Comparison of ENCODE assay signal across 8 cellular contexts in genomic region chr9:109012009-109012875, GRCh38. TPM values are rescaled to one million over a fixed set of nuclear protein-coding genes. Genes with fewer than 3 reads are reported as not detected.
DNase-seq lines count a peak whose midpoint lies in the region; ATAC-seq and TF ChIP-seq lines count a peak whose summit lies in the region.

No MANE protein-coding gene starts in this region.

- H3K27me3 Mint-ChIP-seq in activated T-helper 2 cell treated with anti-CD3 and anti-CD28 coated beads, Interferon-gamma antibody, Interleukin-2, Interleukin-4, amounts not matched to agents 10 μg/mL and 5 μg/mL and 100 μg/mL, durations not matched to agents 14 hours and 24 hours and 36 hours (ENCODE audit: low read depth) = peaks cover 8% of the 10 kb centered on the region
- H3K27me3 Mint-ChIP-seq in nephron progenitor cell (ENCODE audit: low read depth, poor library complexity) = no peaks in the 10 kb centered on the region

- peak overlapping the region; percentile 99 for H3K4me3 ChIP-seq in OCI-LY7 (ENCODE audit: low read depth, low read length, poor library complexity, severe bottlenecking)

- H3K36me3 Mint-ChIP-seq in activated T-helper 2 cell treated with anti-CD3 and anti-CD28 coated beads, Interferon-gamma antibody, Interleukin-2, Interleukin-4, amounts not matched to agents 10 μg/mL and 5 μg/mL and 100 μg/mL, durations not matched to agents 14 hours and 24 hours and 36 hours (ENCODE audit: low read depth) = peaks cover 4% of the 10 kb centered on the region
- peaks cover 22% of the 10 kb centered on the region for H3K36me3 Mint-ChIP-seq in nephron progenitor cell (ENCODE audit: low read depth)

- 0 out of 2 replicates have a peak, but pooled peaks cover 5% of the 10 kb centered on the region for H3K36me3 ChIP-seq in OCI-LY7 (ENCODE audit: insufficient read depth, low read length)

- H2AFZ ChIP-seq in OCI-LY7 (ENCODE audit: low read length) = peak overlapping the region; percentile 90; the same call in 1 of the 2 replicates

- peaks cover 32% of the 10 kb centered on the region for H3K4me1 Mint-ChIP-seq in activated T-helper 2 cell treated with anti-CD3 and anti-CD28 coated beads, Interferon-gamma antibody, Interleukin-2, Interleukin-4, amounts not matched to agents 10 μg/mL and 5 μg/mL and 100 μg/mL, durations not matched to agents 14 hours and 24 hours and 36 hours (ENCODE audit: low read depth)
- H3K4me1 Mint-ChIP-seq in nephron progenitor cell = peaks cover 46% of the 10 kb centered on the region

- no peak for TF ChIP-seq CTCF in OCI-LY7 (conservative IDR thresholded peaks at IDR 0.05; ENCODE audit: low read length)
- TF ChIP-seq CTCF in nephron progenitor cell (IDR thresholded peaks at IDR 0.05) = no peak

- BruUV-seq in OCI-LY7 (replicated peaks; lab: Mats Ljungman, UMichigan) = no TSS peak

- peaks cover 14% of the 10 kb centered on the region for H4K20me1 ChIP-seq in OCI-LY7 (ENCODE audit: insufficient read depth, low read length)

- ATAC-seq in GM18909 (IDR thresholded peaks at IDR 0.05; ENCODE audit: poor library complexity, unreplicated experiment) (peak; percentile 27), HG03354 (IDR thresholded peaks at IDR 0.05; ENCODE audit: poor library complexity, severe bottlenecking, unreplicated experiment) (peak; percentile 27)

- H3K9me3 Mint-ChIP-seq in activated T-helper 2 cell treated with anti-CD3 and anti-CD28 coated beads, Interferon-gamma antibody, Interleukin-2, Interleukin-4, amounts not matched to agents 10 μg/mL and 5 μg/mL and 100 μg/mL, durations not matched to agents 14 hours and 24 hours and 36 hours = no peaks in the 10 kb centered on the region
- peaks cover 4% of the 10 kb centered on the region for H3K9me3 Mint-ChIP-seq in nephron progenitor cell

- peak; percentile 88 for DNase-seq in AG08396 (ENCODE audit: low spot score)
- DNase-seq in OCI-LY7 (ENCODE audit: low spot score) = peak; percentile 31
- DNase-seq in activated T-helper 2 cell treated with anti-CD3 and anti-CD28 coated beads, Interferon-gamma antibody, Interleukin-2, Interleukin-4, amounts not matched to agents 10 μg/mL and 5 μg/mL and 100 μg/mL, durations not matched to agents 14 hours and 24 hours and 36 hours (ENCODE audit: low spot score) = peak; percentile 45
- DNase-seq in fibroblast of the conjunctiva (ENCODE audit: low read depth) = peak; percentile 87
- peak; percentile 5 for DNase-seq in nephron progenitor cell
- DNase-seq in superior temporal gyrus (ENCODE audit: extremely low spot score) = peak; percentile 77

- peaks cover 28% of the 10 kb centered on the region for H3K4me1 ChIP-seq in OCI-LY7 (ENCODE audit: insufficient read depth, low read length, poor library complexity, severe bottlenecking)

- H3K9me2 ChIP-seq in OCI-LY7 (ENCODE audit: insufficient read depth, low read length) = no peaks in the 10 kb centered on the region

- H3K27ac Mint-ChIP-seq in activated T-helper 2 cell treated with anti-CD3 and anti-CD28 coated beads, Interferon-gamma antibody, Interleukin-2, Interleukin-4, amounts not matched to agents 10 μg/mL and 5 μg/mL and 100 μg/mL, durations not matched to agents 14 hours and 24 hours and 36 hours = peak overlapping the region; percentile 86
- peak overlapping the region; percentile 97 for H3K27ac Mint-ChIP-seq in nephron progenitor cell

- H3K27ac ChIP-seq in OCI-LY7 (ENCODE audit: low read depth, low read length, poor library complexity, severe bottlenecking) = no peak overlapping the region

- CTCF ChIA-PET in OCI-LY7 (lab: Charles Lee; ENCODE audit: unreplicated experiment) = no interaction called here

- intact Hi-C loops in OCI-LY7 (cut with micrococcal nuclease; ENCODE audit: unreplicated experiment) = loop anchor here (2.0 kb wide), 1 partner anchor 107 kb away; the partner anchor contains the start of gene TMEM245
- intact Hi-C loops in activated T-helper 2 cell treated with anti-CD3 and anti-CD28 coated beads, Interferon-gamma antibody, Interleukin-2, Interleukin-4, amounts not matched to agents 10 μg/mL and 5 μg/mL and 100 μg/mL, durations not matched to agents 14 hours and 24 hours and 36 hours (cut with micrococcal nuclease) = loop anchor here (1.0 to 10.0 kb wide), 5 partner anchors 81 to 1245 kb away; partner anchors contain the start of gene TXN

- POLR2A ChIA-PET in OCI-LY7 (lab: Charles Lee) = interaction anchor here (1.0 kb wide), 1 partner anchor 7 kb away, joined by 3 read pairs; no protein-coding TSS in a partner anchor

- peak overlapping the region; percentile 92 for H3K4me3 Mint-ChIP-seq in activated T-helper 2 cell treated with anti-CD3 and anti-CD28 coated beads, Interferon-gamma antibody, Interleukin-2, Interleukin-4, amounts not matched to agents 10 μg/mL and 5 μg/mL and 100 μg/mL, durations not matched to agents 14 hours and 24 hours and 36 hours (ENCODE audit: low read depth)
- H3K4me3 Mint-ChIP-seq in nephron progenitor cell = peak overlapping the region; percentile 98

- no peaks in the 10 kb centered on the region for H3K9me3 ChIP-seq in OCI-LY7 (ENCODE audit: low read length)

- H3K4me2 ChIP-seq in OCI-LY7 (ENCODE audit: low read length) = peak overlapping the region; percentile 99

- H3K79me2 ChIP-seq in OCI-LY7 (ENCODE audit: insufficient read depth, low read depth, low read length) = peaks cover 27% of the 10 kb centered on the region; the same call in 1 of the 2 replicates

RNA-seq across cellular contexts. Expression of gene CTNNAL1, which starts 1.1 kb away (rescaled TPM):
- 31.2 and 32.0 TPM in 2 replicates for total RNA-seq in OCI-LY7 (2014; rRNA removed; shearing (Covaris generic))
- total RNA-seq in OCI-LY7 (2022) = 35.3 and 38.5 TPM in 2 replicates
- total RNA-seq in activated T-helper 2 cell treated with anti-CD3 and anti-CD28 coated beads, Interferon-gamma antibody, Interleukin-2, Interleukin-4, amounts not matched to agents 10 μg/mL and 5 μg/mL and 100 μg/mL, durations not matched to agents 14 hours and 24 hours and 36 hours = 19.8 and 21.6 TPM in 2 replicates

Comparison
In these comparisons a context has a peak if more than half of its experiments do, and no peak if none do; other contexts are left out.
1. DNase-seq: peak in every context shown above with its lines; median percentile 88 in AG08396; 87 in fibroblast of the conjunctiva; 77 in superior temporal gyrus; 45 in activated T-helper 2 cell treated with anti-CD3 and anti-CD28 coated beads, Interferon-gamma antibody, Interleukin-2, Interleukin-4, amounts not matched to agents 10 μg/mL and 5 μg/mL and 100 μg/mL, durations not matched to agents 14 hours and 24 hours and 36 hours; 31 in OCI-LY7; 5 in nephron progenitor cell.